Comparison of ENCODE assay signal across 22 cellular contexts in the genomic region with DNA sequence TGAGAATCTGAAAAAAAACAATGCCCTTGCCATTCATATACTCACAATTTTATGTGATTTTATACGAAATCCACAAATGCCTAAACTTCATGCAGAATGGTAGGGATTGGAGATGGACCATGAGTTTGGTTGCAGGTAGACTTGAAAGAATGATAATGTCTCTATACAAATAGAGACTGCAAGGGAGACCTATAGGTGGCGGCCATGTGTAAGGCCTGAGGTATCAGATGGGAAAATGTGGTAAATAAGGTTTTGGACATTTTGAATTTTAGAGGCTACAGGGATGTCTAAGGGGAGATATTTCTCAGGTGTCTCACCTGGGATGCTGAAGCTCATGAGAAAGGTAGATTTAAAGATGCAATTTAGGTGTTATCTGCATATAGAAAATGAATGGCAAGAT.
DNase-seq lines count a peak whose midpoint lies in the region; ATAC-seq and TF ChIP-seq lines count a peak whose summit lies in the region.
"Had no signal": no experiment of that assay in that cellular context is flagged by ENCODE, and none has a peak within 500 bp of the region (broad histone marks: within the 10 kb centered on the region; RNA-seq: fewer than 3 reads in every experiment).

No MANE protein-coding gene starts in this region.

- H3K36me3 ChIP-seq in OCI-LY3 (replicated peaks; ENCODE audit: low read depth, low read length), result peaks cover 3% of the 10 kb centered on the region
- H3K36me3 ChIP-seq: HAP-1 had no signal

- H3K4me2 ChIP-seq in H9 (ENCODE audit: insufficient read depth, insufficient read length, low read length) (no peak overlapping the region), OCI-LY3 (ENCODE audit: low read length) (no peak overlapping the region)
- H3K4me2 ChIP-seq: KMS-11, PC-9 had no signal

- no peaks in the 10 kb centered on the region for H3K4me1 ChIP-seq in H9 (ENCODE audit: insufficient read depth, low read length)
- peaks cover 34% of the 10 kb centered on the region for H3K4me1 ChIP-seq in OCI-LY3 (ENCODE audit: low read length)
- H3K4me1 ChIP-seq: HAP-1 had no signal

- no peak overlapping the region for H2BK5ac ChIP-seq in H9 (ENCODE audit: insufficient read length, low read length)

- no peak overlapping the region for H3K4me3 ChIP-seq in OCI-LY3 (ENCODE audit: low read length)
- H3K4me3 ChIP-seq: HAP-1, PC-9, SK-N-MC had no signal

- H2BK20ac ChIP-seq in H9 (ENCODE audit: low read depth, low read length, poor library complexity, severe bottlenecking), result no peak overlapping the region

- H4K91ac ChIP-seq in H9 (ENCODE audit: insufficient read length, low read depth, low read length), result no peak overlapping the region

- H3K36me3 Mint-ChIP-seq in H9 (ENCODE audit: insufficient read depth in 1 of 3, low read depth in 3 of 3) (no peaks in the 10 kb centered on the region), chondrocyte (ENCODE audit: low read depth) (no peaks in the 10 kb centered on the region), neural crest cell (ENCODE audit: low read depth) (no peaks in the 10 kb centered on the region)
- H3K36me3 Mint-ChIP-seq: T-cell had no signal

- H3K4me1 Mint-ChIP-seq in H9 (no peaks in the 10 kb centered on the region), chondrocyte (ENCODE audit: low read depth) (no peaks in the 10 kb centered on the region), neural crest cell (no peaks in the 10 kb centered on the region)
- H3K4me1 Mint-ChIP-seq: T-cell had no signal

- H3K56ac ChIP-seq in H9 (ENCODE audit: insufficient read length, low read depth, low read length), result no peak overlapping the region

- ATAC-seq in HG03442 (IDR thresholded peaks at IDR 0.05; ENCODE audit: unreplicated experiment), result no peak
- ATAC-seq: T-cell had no signal

- no peaks in the 10 kb centered on the region for H3K9me3 Mint-ChIP-seq in H9
- no peaks in the 10 kb centered on the region for H3K9me3 Mint-ChIP-seq in chondrocyte (ENCODE audit: low read depth)
- H3K9me3 Mint-ChIP-seq in neural crest cell, result no peaks in the 10 kb centered on the region
- H3K9me3 Mint-ChIP-seq: T-cell had no signal

- H4K8ac ChIP-seq in H9 (replicated peaks; ENCODE audit: insufficient read length, low read depth, low read length), result no peak overlapping the region

- no peaks in the 10 kb centered on the region; the same call in 1 of the 2 replicates for H3K27me3 Mint-ChIP-seq in H9 (ENCODE audit: low read depth)
- peaks cover 42% of the 10 kb centered on the region for H3K27me3 Mint-ChIP-seq in chondrocyte (ENCODE audit: low read depth)
- H3K27me3 Mint-ChIP-seq in neural crest cell (ENCODE audit: low read depth), result peaks cover 12% of the 10 kb centered on the region

- H3K27ac ChIP-seq in H9 (ENCODE audit: insufficient read length, low read depth, low read length) (no peak overlapping the region), OCI-LY3 (ENCODE audit: low read length) (peak overlapping the region; percentile 78)
- H3K27ac ChIP-seq: KMS-11, PC-9, SK-N-MC had no signal

- H2BK12ac ChIP-seq in H9 (ENCODE audit: insufficient read length, low read depth, low read length), result no peak overlapping the region

- H4K5ac ChIP-seq in H9 (ENCODE audit: insufficient read length, low read depth, low read length), result no peak overlapping the region

- H2AFZ ChIP-seq in H9 (ENCODE audit: low read length), result no peak overlapping the region
- peak overlapping the region; percentile 52; the same call in 1 of the 2 replicates for H2AFZ ChIP-seq in OCI-LY3 (ENCODE audit: low read depth, low read length)
- H2AFZ ChIP-seq: PC-9 had no signal

- H2BK120ac ChIP-seq in H9 (ENCODE audit: low read depth, low read length, poor library complexity, severe bottlenecking), result no peak overlapping the region

- H3K23me2 ChIP-seq in H9 (ENCODE audit: insufficient read length, low read depth, low read length, poor library complexity, severe bottlenecking), result no peaks in the 10 kb centered on the region

- H3K14ac ChIP-seq in H9 (ENCODE audit: insufficient read depth, low read length), result no peak overlapping the region

- H3K9me3 ChIP-seq in H9 (ENCODE audit: control insufficient read depth, low read depth, low read length) (no peaks in the 10 kb centered on the region), OCI-LY3 (ENCODE audit: insufficient read depth, low read length) (no peaks in the 10 kb centered on the region)
- H3K9me3 ChIP-seq: HAP-1 had no signal

- H3T11ph ChIP-seq in H9 (ENCODE audit: low read length), result no peak overlapping the region

- no CpG with 5 or more reads among the region's 2 CpGs for WGBS in H9 (ENCODE audit: extremely low coverage, insufficient read length, low lambda C conversion rate)

- H3K79me2 ChIP-seq in H9 (ENCODE audit: insufficient read depth, low read length) (no peaks in the 10 kb centered on the region), OCI-LY3 (ENCODE audit: low read length) (no peaks in the 10 kb centered on the region)

- H2AK5ac ChIP-seq in H9 (ENCODE audit: insufficient read length, low read length), result no peak overlapping the region

- H3K4ac ChIP-seq in H9 (ENCODE audit: low read depth, low read length), result no peak overlapping the region

- H4K20me1 ChIP-seq in H9 (ENCODE audit: control insufficient read depth, insufficient read depth, insufficient read length), result no peaks in the 10 kb centered on the region
- no peaks in the 10 kb centered on the region for H4K20me1 ChIP-seq in OCI-LY3 (ENCODE audit: insufficient read depth, low read length)

- H2BK15ac ChIP-seq in H9 (ENCODE audit: low read depth, low read length), result no peak overlapping the region

- TF ChIP-seq CTCF in H9 (conservative IDR thresholded peaks at IDR 0.05), result peak; percentile 38; the same call in 2 of the 3 replicates
- peak; percentile 52 for TF ChIP-seq CTCF in OCI-LY3 (IDR thresholded peaks at IDR 0.05; ENCODE audit: low read depth, low read length)
- peak; percentile 42 for TF ChIP-seq CTCF in chondrocyte (IDR thresholded peaks at IDR 0.05)
- TF ChIP-seq CTCF in neural crest cell (conservative IDR thresholded peaks at IDR 0.05), result peak; percentile 10

- no peak overlapping the region for H3K23ac ChIP-seq in H9 (ENCODE audit: insufficient read length, low read depth, low read length)

- no peak overlapping the region for H3K27ac Mint-ChIP-seq in H9
- H3K27ac Mint-ChIP-seq in chondrocyte (ENCODE audit: unreplicated experiment), result no peak overlapping the region
- no peak overlapping the region for H3K27ac Mint-ChIP-seq in neural crest cell (ENCODE audit: unreplicated experiment)
- H3K27ac Mint-ChIP-seq: T-cell had no signal

- H3K9ac ChIP-seq in H9 (ENCODE audit: extremely low read depth, insufficient read length, low read length), result no peak overlapping the region
- H3K9ac ChIP-seq in OCI-LY3 (ENCODE audit: low read length), result peak overlapping the region; percentile 6; the same call in 1 of the 2 replicates
- H3K9ac ChIP-seq: KMS-11 had no signal

- H3K79me1 ChIP-seq in H9 (ENCODE audit: insufficient read depth, low read depth, low read length, poor library complexity, severe bottlenecking), result no peaks in the 10 kb centered on the region

- no peaks in the 10 kb centered on the region for H3K27me3 ChIP-seq in H9 (ENCODE audit: insufficient read depth, low read length)
- H3K27me3 ChIP-seq in OCI-LY3 (ENCODE audit: low read depth, low read length), result no peaks in the 10 kb centered on the region

- no peak overlapping the region for H3K4me3 Mint-ChIP-seq in H9
- no peak overlapping the region for H3K4me3 Mint-ChIP-seq in chondrocyte (ENCODE audit: unreplicated experiment)
- no peak overlapping the region for H3K4me3 Mint-ChIP-seq in neural crest cell
- H3K4me3 Mint-ChIP-seq: T-cell had no signal

- DNase-seq in H9 (no peak), chondrocyte (ENCODE audit: low spot score) (no peak), neural crest cell (ENCODE audit: low read depth, low spot score) (no peak), NCI-H146 treated with DMSO at 0.1 percent for 48 hours (lab: John Stamatoyannopoulos, UW; ENCODE audit: unreplicated experiment) (no peak)
- DNase-seq in activated CD4-positive, CD25-positive, alpha-beta regulatory T cell (lab: John Stamatoyannopoulos, UW), result no peak
- DNase-seq: C1 segment of cervical spinal cord, DMS79, MV-4-11, NCI-H1105 treated with DMSO at 0.1 percent for 48 hours, NCI-H1694, NCI-H2081, NCI-H2171 treated with DMSO at 0.1 percent for 48 hours, NCI-H524 treated with DMSO at 0.1 percent for 48 hours, PC-9, RPMI8226, SHP77, T-cell had no signal

- no peak overlapping the region for H3K18ac ChIP-seq in H9 (ENCODE audit: insufficient read length, low read depth, low read length)
